Comparison of ENCODE assay signal across 15 cellular contexts in the genomic region with DNA sequence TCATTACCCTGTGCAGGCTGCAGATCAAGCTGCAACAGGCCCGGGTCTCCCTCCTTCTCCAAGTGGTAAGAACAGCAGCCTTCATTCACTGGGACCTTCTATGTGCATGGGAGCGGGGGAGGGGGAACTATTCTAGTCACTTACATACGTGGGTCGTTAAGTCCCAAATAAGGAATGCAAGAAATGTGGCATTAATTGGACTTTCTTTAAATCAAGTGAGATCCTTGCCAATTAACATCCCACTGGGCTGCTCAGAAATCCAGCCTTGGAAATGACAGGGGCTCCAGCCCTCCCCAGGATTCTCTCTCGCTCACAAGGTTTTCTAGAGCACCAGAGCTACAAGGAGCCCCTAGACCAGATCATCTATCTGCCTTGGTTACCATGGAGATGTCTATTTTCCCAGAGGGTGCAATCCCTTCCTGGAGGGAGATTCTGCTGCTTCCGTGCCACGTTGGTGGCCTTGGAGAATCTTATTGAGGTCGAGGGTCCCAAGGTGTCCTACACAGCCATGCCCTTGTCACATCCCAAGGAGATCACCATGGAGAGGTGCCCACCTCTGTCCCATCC. TPM values are rescaled to one million over a fixed set of nuclear protein-coding genes. Genes with fewer than 3 reads are reported as not detected.
DNase-seq lines count a peak whose midpoint lies in the region; TF ChIP-seq lines count a peak whose summit lies in the region.
"Had no signal": no experiment of that assay in that cellular context is flagged by ENCODE, and none has a peak within 500 bp of the region (broad histone marks: within the 10 kb centered on the region; RNA-seq: fewer than 3 reads in every experiment).

No MANE protein-coding gene starts in this region.

- H3K27ac ChIP-seq in caudate nucleus (ENCODE audit: low read depth, low read length) = peak overlapping the region; percentile 73
- H3K27ac ChIP-seq: C4-2B had no signal

- DNase-seq in activated CD4-positive, alpha-beta T cell treated with anti-CD3 and anti-CD28 coated beads, Interleukin-2, amount 10 ng/mL, durations not matched to agents 24 days and 14 days = peak; percentile 55
- DNase-seq in activated CD4-positive, alpha-beta T cell treated with anti-CD3 and anti-CD28 coated beads for 1 hour = no peak
- DNase-seq in caudate nucleus (lab: John Stamatoyannopoulos, UW) (peak in 9 of 61 donors; percentile 9 to 68 (median 30)), mesothelial cell of epicardium (ENCODE audit: low spot score in 2 of 2, unreplicated experiment in 2 of 2) (no peak), T-helper 9 cell (no peak), type B pancreatic cell (ENCODE audit: extremely low spot score, unreplicated experiment) (no peak), Ammon's horn (ENCODE audit: low spot score) (no peak)
- no peak for DNase-seq in activated CD4-positive, CD25-positive, alpha-beta regulatory T cell treated with anti-CD3 and anti-CD28 coated beads, Interleukin-2, amount 50 U/mL, for 72 hours
- DNase-seq: NCI-H1436 treated with DMSO at 0.1 percent for 48 hours, SIG-M5 had no signal

- no peaks in the 10 kb centered on the region for H3K36me3 Mint-ChIP-seq in activated CD4-positive, alpha-beta T cell treated with anti-CD3 and anti-CD28 coated beads, Interleukin-2, amount 10 ng/mL, durations not matched to agents 24 days and 14 days (ENCODE audit: low read depth)
- H3K36me3 Mint-ChIP-seq in mesothelial cell of epicardium (no peaks in the 10 kb centered on the region), type B pancreatic cell (peaks cover 2% of the 10 kb centered on the region)

- intact Hi-C loops in activated CD4-positive, alpha-beta T cell treated with anti-CD3 and anti-CD28 coated beads, Interleukin-2, amount 10 ng/mL, durations not matched to agents 24 days and 14 days (cut with micrococcal nuclease) = no loop called here

- H3K4me3 Mint-ChIP-seq in activated CD4-positive, alpha-beta T cell treated with anti-CD3 and anti-CD28 coated beads, Interleukin-2, amount 10 ng/mL, durations not matched to agents 24 days and 14 days = no peak overlapping the region
- H3K4me3 Mint-ChIP-seq in mesothelial cell of epicardium (no peak overlapping the region), type B pancreatic cell (no peak overlapping the region)

- H3K4me1 Mint-ChIP-seq in activated CD4-positive, alpha-beta T cell treated with anti-CD3 and anti-CD28 coated beads, Interleukin-2, amount 10 ng/mL, durations not matched to agents 24 days and 14 days = peaks cover 38% of the 10 kb centered on the region
- H3K4me1 Mint-ChIP-seq in mesothelial cell of epicardium (peaks cover 25% of the 10 kb centered on the region), type B pancreatic cell (ENCODE audit: unreplicated experiment) (peaks cover 26% of the 10 kb centered on the region)

- no peaks in the 10 kb centered on the region for H3K9me3 Mint-ChIP-seq in activated CD4-positive, alpha-beta T cell treated with anti-CD3 and anti-CD28 coated beads, Interleukin-2, amount 10 ng/mL, durations not matched to agents 24 days and 14 days
- H3K9me3 Mint-ChIP-seq in mesothelial cell of epicardium = peaks cover 4% of the 10 kb centered on the region
- no peaks in the 10 kb centered on the region for H3K9me3 Mint-ChIP-seq in type B pancreatic cell

- TF ChIP-seq CTCF in mesothelial cell of epicardium (IDR thresholded peaks at IDR 0.05; ENCODE audit: unreplicated experiment) (no peak), type B pancreatic cell (conservative IDR thresholded peaks at IDR 0.05) (no peak)

- H3K27ac Mint-ChIP-seq in activated CD4-positive, alpha-beta T cell treated with anti-CD3 and anti-CD28 coated beads, Interleukin-2, amount 10 ng/mL, durations not matched to agents 24 days and 14 days = no peak overlapping the region
- H3K27ac Mint-ChIP-seq in mesothelial cell of epicardium (peak overlapping the region; percentile 60), type B pancreatic cell (no peak overlapping the region)

- no peaks in the 10 kb centered on the region for H3K27me3 Mint-ChIP-seq in activated CD4-positive, alpha-beta T cell treated with anti-CD3 and anti-CD28 coated beads, Interleukin-2, amount 10 ng/mL, durations not matched to agents 24 days and 14 days
- H3K27me3 Mint-ChIP-seq in mesothelial cell of epicardium (ENCODE audit: low read depth) (no peaks in the 10 kb centered on the region), type B pancreatic cell (no peaks in the 10 kb centered on the region)

RNA-seq across cellular contexts. Expression of a gene that starts 5.2 kb away (rescaled TPM):
- total RNA-seq in activated CD4-positive, alpha-beta T cell treated with anti-CD3 and anti-CD28 coated beads, Interleukin-2, amount 10 ng/mL, durations not matched to agents 24 days and 14 days = 837 and 858 TPM in 2 replicates
- total RNA-seq in mesothelial cell of epicardium (600 to 610 TPM (median 606 TPM) in 3 replicates), type B pancreatic cell (ENCODE audit: low replicate concordance) (677 and 972 TPM in 2 replicates)

RNA-seq across cellular contexts. Expression of a gene that starts 28.6 kb away (rescaled TPM):
- not detected in 2 replicates for total RNA-seq in activated CD4-positive, alpha-beta T cell treated with anti-CD3 and anti-CD28 coated beads, Interleukin-2, amount 10 ng/mL, durations not matched to agents 24 days and 14 days
- not detected in 3 replicates for total RNA-seq in mesothelial cell of epicardium
- total RNA-seq in type B pancreatic cell (ENCODE audit: low replicate concordance) = 119 and 193 TPM in 2 replicates
- total RNA-seq: A172, HT1080, NCI-H460, RPMI7951 had no signal

RNA-seq across cellular contexts. Expression of a gene that starts 50.9 kb away (rescaled TPM):
- total RNA-seq in activated CD4-positive, alpha-beta T cell treated with anti-CD3 and anti-CD28 coated beads, Interleukin-2, amount 10 ng/mL, durations not matched to agents 24 days and 14 days = 0.02 and 0.05 TPM in 2 replicates
- 0.44 to 0.66 TPM (median 0.45 TPM) in 3 replicates for total RNA-seq in mesothelial cell of epicardium
- 4.3 and 11.6 TPM in 2 replicates for total RNA-seq in type B pancreatic cell (ENCODE audit: low replicate concordance)
- total RNA-seq: RPMI7951 had no signal

RNA-seq across cellular contexts. Expression of a gene that starts 59.1 kb away (rescaled TPM):
- total RNA-seq in activated CD4-positive, alpha-beta T cell treated with anti-CD3 and anti-CD28 coated beads, Interleukin-2, amount 10 ng/mL, durations not matched to agents 24 days and 14 days = not detected in 2 replicates
- total RNA-seq in mesothelial cell of epicardium (221 to 238 TPM (median 232 TPM) in 3 replicates), type B pancreatic cell (ENCODE audit: low replicate concordance) (512 and 3,327 TPM in 2 replicates)
- total RNA-seq: A172 had no signal

Comparison
In these comparisons a context has a peak if more than half of its experiments do, and no peak if none do; other contexts are left out.
1. RNA of a gene that starts 28.6 kb away (total RNA-seq): 119 to 193 TPM in type B pancreatic cell; not detected in activated CD4-positive, alpha-beta T cell treated with anti-CD3 and anti-CD28 coated beads, Interleukin-2, amount 10 ng/mL, durations not matched to agents 24 days and 14 days and not detected in mesothelial cell of epicardium; every median in the first group is over 100 times any median in the second.